ENCODE assay signal across 11 cellular contexts in the genomic region with DNA sequence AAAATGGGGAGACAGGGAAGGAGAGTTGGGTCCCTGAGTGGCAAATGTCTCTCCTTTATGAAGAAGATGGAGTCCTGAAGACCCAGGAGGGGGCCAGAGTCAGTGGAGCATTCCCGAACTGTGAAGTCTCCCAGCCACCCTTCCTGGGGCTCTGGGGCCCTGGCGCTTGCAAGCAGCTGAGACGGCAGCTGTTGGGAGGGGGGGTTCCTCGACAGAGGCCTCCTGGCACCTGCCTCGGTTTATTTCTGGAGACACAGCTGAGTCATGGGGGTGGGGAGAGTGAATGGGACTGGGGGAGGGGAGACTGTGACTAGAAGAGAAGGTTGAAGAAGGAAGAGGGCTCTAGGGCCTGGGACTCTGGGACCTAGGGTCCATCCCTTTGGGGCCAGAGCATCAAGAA. TPM values are rescaled to one million over a fixed set of nuclear protein-coding genes. Genes with fewer than 3 reads are reported as not detected.
DNase-seq lines count a peak whose midpoint lies in the region; ATAC-seq and TF ChIP-seq lines count a peak whose summit lies in the region.
"Had no signal": no experiment of that assay in that cellular context is flagged by ENCODE, and none has a peak within 500 bp of the region (broad histone marks: within the 10 kb centered on the region; RNA-seq: fewer than 3 reads in every experiment).

No MANE protein-coding gene starts in this region.

- TF ChIP-seq RAD21 in IMR-90 (IDR thresholded peaks at IDR 0.05; ENCODE audit: low read length) = no peak

- peak overlapping the region; percentile 89 for H3K14ac ChIP-seq in IMR-90 (replicated peaks; ENCODE audit: low read depth, low read length)

- H3K9ac ChIP-seq in IMR-90 (ENCODE audit: low read depth, low read length) (no peak overlapping the region), mucosa of rectum (ENCODE audit: low read depth in 1 of 2, low read length in 2 of 2) (no peak overlapping the region)

- CTCF ChIA-PET in AG04450 (lab: Charles Lee) = interaction anchor here (6.9 to 7.0 kb wide), 2 partner anchors 15 to 25 kb away, joined by 71 to 204 read pairs; a partner anchor contains a TSS
- CTCF ChIA-PET in IMR-90 (lab: Yijun Ruan, JAX) = interaction anchor here (2.3 kb wide), 1 partner anchor 26 kb away, joined by 6 read pairs; no protein-coding TSS in a partner anchor

- no peak overlapping the region for H3K4me3 ChIP-seq in AG04450 (ENCODE audit: low read depth, low read length)
- H3K4me3 ChIP-seq in IMR-90 (ENCODE audit: insufficient read depth, low read depth, low read length) = no peak overlapping the region
- no peak overlapping the region for H3K4me3 ChIP-seq in mucosa of rectum (ENCODE audit: low read length in 2 of 2)

- peak overlapping the region; percentile 11 for H3K27ac Mint-ChIP-seq in dendritic cell treated with granulocyte-macrophage colony-stimulating factor and Interleukin-4, amounts not matched to agents 40 ng/mL and 50 ng/mL, for 4 days

- H3K4me1 ChIP-seq in IMR-90 (ENCODE audit: control insufficient read depth, insufficient read depth, low read length) (peaks cover 66% of the 10 kb centered on the region), mucosa of rectum (ENCODE audit: control insufficient read depth in 2 of 2, insufficient read depth in 2 of 2, low read length in 2 of 2) (peaks cover 59% of the 10 kb centered on the region in 2 donors)

- no peaks in the 10 kb centered on the region for H3K9me3 Mint-ChIP-seq in dendritic cell treated with granulocyte-macrophage colony-stimulating factor and Interleukin-4, amounts not matched to agents 40 ng/mL and 50 ng/mL, for 4 days

- no peaks in the 10 kb centered on the region for H3K36me3 ChIP-seq in IMR-90 (ENCODE audit: control insufficient read depth, insufficient read depth, low read length)
- no peaks in the 10 kb centered on the region for H3K36me3 ChIP-seq in mucosa of rectum (ENCODE audit: control insufficient read depth in 2 of 2, insufficient read depth in 2 of 2, low read length in 2 of 2)

- H2AK5ac ChIP-seq in IMR-90 (ENCODE audit: low read depth, low read length) = peak overlapping the region; percentile 97

- H2BK5ac ChIP-seq in IMR-90 (ENCODE audit: low read depth, low read length, poor library complexity, severe bottlenecking) = peak overlapping the region; percentile 95

- no peaks in the 10 kb centered on the region for H3K9me3 ChIP-seq in AG04450 (ENCODE audit: control insufficient read depth, insufficient read depth, low read length)
- no peaks in the 10 kb centered on the region for H3K9me3 ChIP-seq in IMR-90 (ENCODE audit: control insufficient read depth, insufficient read depth, low read length)
- no peaks in the 10 kb centered on the region for H3K9me3 ChIP-seq in mucosa of rectum (ENCODE audit: control insufficient read depth in 2 of 2, low read length in 2 of 2)

- peaks cover 28% of the 10 kb centered on the region for H3K9me1 ChIP-seq in IMR-90 (ENCODE audit: insufficient read depth, low read length)

- H3K4ac ChIP-seq in IMR-90 (ENCODE audit: low read depth, low read length) = peak overlapping the region; percentile 87

- TF ChIP-seq POLR2A in IMR-90 (IDR thresholded peaks at IDR 0.05; ENCODE audit: low read depth, low read length) = no peak

- peaks cover 48% of the 10 kb centered on the region for H3K27me3 Mint-ChIP-seq in dendritic cell treated with granulocyte-macrophage colony-stimulating factor and Interleukin-4, amounts not matched to agents 40 ng/mL and 50 ng/mL, for 4 days

- WGBS in IMR-90 (ENCODE audit: extremely low coverage in 2 of 2, insufficient read length in 1 of 2), 2 experiments = no CpG with 5 or more reads among the region's 5 CpGs

- peak overlapping the region; percentile 96 for H2BK120ac ChIP-seq in IMR-90 (ENCODE audit: low read depth, low read length)

- no TSS peak for BruUV-seq in IMR-90 (replicated peaks; lab: Mats Ljungman, UMichigan)

- H3K23ac ChIP-seq in IMR-90 (ENCODE audit: low read depth, low read length) = peak overlapping the region; percentile 76

- H3K56ac ChIP-seq in IMR-90 (ENCODE audit: extremely low read depth, insufficient read depth, low read length) = peak overlapping the region; percentile 7

- peak overlapping the region; percentile 69; the same call in 1 of the 2 replicates for H4K5ac ChIP-seq in IMR-90 (ENCODE audit: low read depth, low read length)

- H2BK20ac ChIP-seq in IMR-90 (ENCODE audit: low read depth, low read length) = peak overlapping the region; percentile 97

- no peak for ATAC-seq in IMR-90 (ENCODE audit: low read depth)

- H4K8ac ChIP-seq in IMR-90 (ENCODE audit: low read depth in 2 of 2, low read length in 2 of 2) = peak overlapping the region; percentile 34 to 97; a peak in 3 of 4 replicates

- H3K79me1 ChIP-seq in IMR-90 (ENCODE audit: low read depth in 1 of 2, low read length in 2 of 2) = peaks cover 0 to 36% of the 10 kb centered on the region in 2 experiments; a peak in 2 of 4 replicates

- peaks cover 83% of the 10 kb centered on the region for H3K4me1 Mint-ChIP-seq in dendritic cell treated with granulocyte-macrophage colony-stimulating factor and Interleukin-4, amounts not matched to agents 40 ng/mL and 50 ng/mL, for 4 days (ENCODE audit: low read depth)

- H4K91ac ChIP-seq in IMR-90 (ENCODE audit: insufficient read depth, low read depth, low read length) = peak overlapping the region; percentile 97

- no peak for TF ChIP-seq CTCF in AG04450 (IDR thresholded peaks at IDR 0.05; ENCODE audit: low read depth, low read length)
- no peak for TF ChIP-seq CTCF in IMR-90 (conservative IDR thresholded peaks at IDR 0.05; ENCODE audit: low read depth, low read length)

- in situ Hi-C loops in IMR-90 (cut with MboI; ENCODE audit: low sequenced_read_pairs) = no loop called here

- no peak for DNase-seq in AG04450 (ENCODE audit: low read depth, low spot score)
- peak; percentile 79 for DNase-seq in IMR-90
- DNase-seq in HPDE6-E6E7 (ENCODE audit: extremely low spot score) = no peak
- no peak for DNase-seq in NCI-H345 (lab: John Stamatoyannopoulos, UW)
- no peak for DNase-seq in NCI-H2029 treated with DMSO at 0.1 percent for 48 hours (lab: John Stamatoyannopoulos, UW)
- no peak for DNase-seq in NCI-H2107 treated with DMSO at 0.1 percent for 48 hours (lab: John Stamatoyannopoulos, UW; ENCODE audit: unreplicated experiment)
- DNase-seq: activated CD4-positive, alpha-beta T cell treated with anti-CD3 and anti-CD28 coated beads for 48 hours; effector CD8-positive, alpha-beta T cell; stimulated activated naive CD4-positive, alpha-beta T cell treated with Interleukin-2 at 50 U/mL for 16 hours had no signal

- dilution Hi-C loops in IMR-90 (cut with HindIII; ENCODE audit: low sequenced_read_pairs, unreplicated experiment) = no loop called here

- peak overlapping the region; percentile 43; the same call in 1 of the 2 replicates for H3K4me2 ChIP-seq in IMR-90 (ENCODE audit: low read depth, low read length)

- H3K36me3 Mint-ChIP-seq in dendritic cell treated with granulocyte-macrophage colony-stimulating factor and Interleukin-4, amounts not matched to agents 40 ng/mL and 50 ng/mL, for 4 days (ENCODE audit: low read depth) = no peaks in the 10 kb centered on the region

- H2AK9ac ChIP-seq in IMR-90 (replicated peaks; ENCODE audit: low read depth, low read length, poor library complexity) = peak overlapping the region; percentile 71

- no peaks in the 10 kb centered on the region for H4K20me1 ChIP-seq in IMR-90 (ENCODE audit: insufficient read depth, low read length)

- intact Hi-C loops in IMR-90 (cut with micrococcal nuclease) = no loop called here
- intact Hi-C loops in dendritic cell treated with granulocyte-macrophage colony-stimulating factor and Interleukin-4, amounts not matched to agents 40 ng/mL and 50 ng/mL, for 4 days (cut with micrococcal nuclease) = no loop called here

- POLR2A ChIA-PET in AG04450 (lab: Yijun Ruan, JAX) = interaction anchor here (0.6 to 3.2 kb wide), 2 partner anchors 14 to 106 kb away, joined by 3 to 36 read pairs; a partner anchor contains a TSS
- POLR2A ChIA-PET in IMR-90 (lab: Charles Lee; ENCODE audit: unreplicated experiment) = interaction anchor here (0.6 kb wide), 1 partner anchor 8 kb away, joined by 19 read pairs; no protein-coding TSS in a partner anchor

- H2BK15ac ChIP-seq in IMR-90 (ENCODE audit: low read depth, low read length) = peak overlapping the region; percentile 87; the same call in 2 of the 3 replicates

- peak overlapping the region; percentile 9 for H2AFZ ChIP-seq in IMR-90 (replicated peaks; ENCODE audit: low read length, poor library complexity)

- no peaks in the 10 kb centered on the region for H3K27me3 ChIP-seq in AG04450 (ENCODE audit: control insufficient read depth, insufficient read depth, low read length)
- H3K27me3 ChIP-seq in IMR-90 (ENCODE audit: control insufficient read depth, insufficient read depth, low read length) = no peaks in the 10 kb centered on the region
- H3K27me3 ChIP-seq in mucosa of rectum (ENCODE audit: control insufficient read depth in 2 of 2, insufficient read depth in 2 of 2, low read length in 2 of 2) = no peaks in the 10 kb centered on the region

- H3K4me3 Mint-ChIP-seq in dendritic cell treated with granulocyte-macrophage colony-stimulating factor and Interleukin-4, amounts not matched to agents 40 ng/mL and 50 ng/mL, for 4 days = no peak overlapping the region

- H3K27ac ChIP-seq in AG04450 (ENCODE audit: low read depth, low read length) (peak overlapping the region; percentile 86), IMR-90 (ENCODE audit: insufficient read depth, low read length) (peak overlapping the region; percentile 76), mucosa of rectum (ENCODE audit: low read depth in 2 of 2, low read length in 2 of 2) (peak overlapping the region; percentile 45 to 80)

- peak overlapping the region; percentile 66 for H3K18ac ChIP-seq in IMR-90 (ENCODE audit: low read depth, low read length)

RNA-seq across cellular contexts. Expression of a gene that starts 14.0 kb away (rescaled TPM):
- polyA plus RNA-seq in AG04450 (2011; rRNA removed) = 15.7 and 19.2 TPM in 2 replicates
- polyA minus RNA-seq in AG04450 (2011; rRNA and poly(A)+ RNA removed) = 18.7 and 20.4 TPM in 2 replicates
- total RNA-seq in IMR-90 (2012; rRNA removed) = 40.1 and 46.1 TPM in 2 replicates
- 25.3 and 26.7 TPM in 2 replicates for polyA plus RNA-seq in IMR-90 (2012; rRNA removed)
- 12.6 and 13.2 TPM in 2 replicates for polyA plus RNA-seq in IMR-90 (2012; cell fraction: cytosol; rRNA removed)
- 30.6 and 35.9 TPM in 2 replicates for polyA plus RNA-seq in IMR-90 (2012; cell fraction: nucleus; rRNA removed; ENCODE audit: low replicate concordance)

RNA-seq across cellular contexts. Expression of a gene that starts 21.3 kb away (rescaled TPM):
- 0.05 TPM in 1 of 2 replicates, not detected in the other for polyA plus RNA-seq in AG04450 (2011; rRNA removed)
- not detected in 2 replicates for polyA minus RNA-seq in AG04450 (2011; rRNA and poly(A)+ RNA removed)
- total RNA-seq in IMR-90 (2012; rRNA removed) = not detected in 2 replicates
- polyA plus RNA-seq in IMR-90 (2012; rRNA removed) = 0.07 TPM in 1 of 2 replicates, not detected in the other
- 0.04 and 0.11 TPM in 2 replicates for polyA plus RNA-seq in IMR-90 (2012; cell fraction: cytosol; rRNA removed)
- 0.05 TPM in 2 replicates for polyA plus RNA-seq in IMR-90 (2012; cell fraction: nucleus; rRNA removed; ENCODE audit: low replicate concordance)

RNA-seq across cellular contexts. Expression of a gene that starts 42.2 kb away (rescaled TPM):
- polyA plus RNA-seq in AG04450 (2011; rRNA removed) (12.8 and 15.5 TPM in 2 replicates), IMR-90 (2012; rRNA removed) (12.2 and 15.7 TPM in 2 replicates)
- 5.4 and 5.8 TPM in 2 replicates for polyA minus RNA-seq in AG04450 (2011; rRNA and poly(A)+ RNA removed)
- 6.1 and 6.3 TPM in 2 replicates for total RNA-seq in IMR-90 (2012; rRNA removed)
- 12.2 and 23.5 TPM in 2 replicates for polyA plus RNA-seq in IMR-90 (2012; cell fraction: cytosol; rRNA removed)
- 6.7 and 8.7 TPM in 2 replicates for polyA plus RNA-seq in IMR-90 (2012; cell fraction: nucleus; rRNA removed; ENCODE audit: low replicate concordance)

RNA-seq across cellular contexts. Expression of a gene that starts 44.0 kb away (rescaled TPM):
- polyA plus RNA-seq in AG04450 (2011; rRNA removed) (not detected in 2 replicates), IMR-90 (2012; rRNA removed) (not detected in 2 replicates)
- polyA minus RNA-seq in AG04450 (2011; rRNA and poly(A)+ RNA removed) = not detected in 2 replicates
- total RNA-seq in IMR-90 (2012; rRNA removed) = not detected in 2 replicates
- 0.35 TPM in 1 of 2 replicates, not detected in the other for polyA plus RNA-seq in IMR-90 (2012; cell fraction: cytosol; rRNA removed)
- 0.20 and 0.21 TPM in 2 replicates for polyA plus RNA-seq in IMR-90 (2012; cell fraction: nucleus; rRNA removed; ENCODE audit: low replicate concordance)
